8 cellular contexts compared by ENCODE assay signal in genomic region chr9:136093995-136094881, GRCh38.
A peak's percentile ranks its signal among the peaks of the same experiment; 100 is the strongest.
DNase-seq lines count a peak whose midpoint lies in the region; ATAC-seq lines count a peak whose summit lies in the region.

No MANE protein-coding gene starts in this region.

- DNase-seq in NCI-H2196 (lab: John Stamatoyannopoulos, UW; ENCODE audit: unreplicated experiment): peak; percentile 35
- DNase-seq in NCI-H2196 treated with DMSO at 0.1 percent for 48 hours (lab: John Stamatoyannopoulos, UW; ENCODE audit: unreplicated experiment): no peak
- peak; percentile 44 for DNase-seq in activated CD4-positive, alpha-beta T cell treated with anti-CD3 and anti-CD28 coated beads for 1 hour
- peak; percentile 51 for DNase-seq in left kidney (ENCODE audit: low read depth, low spot score)
- peak; percentile 63 for DNase-seq in stimulated activated CD4-positive, alpha-beta T cell treated with anti-CD3 and anti-CD28 coated beads, Interleukin-4, amount 100 ng/mL, for 4 hours
- DNase-seq in NCI-H524 (lab: John Stamatoyannopoulos, UW): no peak

- peak overlapping the region; percentile 39 for H3K27ac ChIP-seq in cingulate gyrus (ENCODE audit: low read depth, low read length)

- no peak for ATAC-seq in GM21529 (IDR thresholded peaks at IDR 0.05; ENCODE audit: unreplicated experiment)

Comparison
In these comparisons a context has a peak if more than half of its experiments do, and no peak if none do; other contexts are left out.
1. DNase-seq: peak in NCI-H2196 (single experiment), activated CD4-positive, alpha-beta T cell treated with anti-CD3 and anti-CD28 coated beads for 1 hour (single experiment), left kidney (single experiment) and stimulated activated CD4-positive, alpha-beta T cell treated with anti-CD3 and anti-CD28 coated beads, Interleukin-4, amount 100 ng/mL, for 4 hours (2 of 2); none in NCI-H2196 treated with DMSO at 0.1 percent for 48 hours (single experiment) and NCI-H524 (0 of 2).